1 cellular context compared by ENCODE assay signal in the genomic region with DNA sequence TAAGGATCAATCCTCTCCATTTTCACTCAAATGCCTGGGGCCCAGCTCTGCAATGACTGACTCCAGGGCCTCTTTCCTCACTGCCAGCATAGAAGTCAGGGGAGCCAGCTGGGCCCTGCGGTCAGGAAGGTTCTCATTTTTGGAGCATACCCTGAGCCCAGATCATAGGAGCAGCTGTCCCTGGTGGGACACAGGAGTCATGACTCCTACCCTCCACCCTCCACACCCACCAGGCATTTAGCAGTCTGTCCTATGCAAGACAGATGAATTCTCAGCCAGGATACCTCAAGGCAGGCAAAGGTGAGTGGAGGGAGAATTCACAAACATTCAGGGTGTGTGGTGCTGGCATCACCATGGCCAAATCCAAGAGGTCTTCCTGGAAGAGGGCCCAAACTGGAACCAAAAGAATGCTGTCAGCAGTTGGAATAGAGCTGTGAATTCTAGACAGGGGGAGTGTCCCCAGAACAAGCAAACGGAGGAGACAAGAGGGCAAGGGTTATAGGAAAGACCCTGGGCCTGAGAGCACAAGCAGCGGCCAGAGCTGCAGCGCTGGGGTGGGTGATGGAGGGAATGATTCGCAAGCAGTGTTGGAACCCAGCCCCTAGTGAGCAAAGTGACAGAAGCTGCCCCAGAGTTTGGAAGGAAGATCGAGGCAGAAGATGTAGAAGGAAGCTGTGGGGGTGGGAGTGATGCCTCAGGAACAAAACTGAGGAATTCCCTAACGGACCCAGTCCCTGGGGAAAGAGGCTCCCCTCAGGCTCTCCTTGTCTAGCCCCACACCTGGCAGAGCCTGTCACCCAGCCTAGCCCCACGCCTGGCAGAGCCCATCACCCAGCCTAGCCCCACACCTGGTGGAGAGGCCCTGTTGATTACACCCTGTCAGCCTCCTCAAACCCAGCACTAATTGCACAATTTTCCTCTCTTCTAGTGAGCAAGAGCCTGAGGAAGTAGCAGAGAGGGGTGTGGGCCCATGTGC.
TF ChIP-seq lines count a peak whose summit lies in the region.

No MANE protein-coding gene starts in this region.

TF ChIP-seq in K562, 482 proteins besides CTCF, POLR2A, EP300 and RAD21:
- no peak for TF ChIP-seq GABPA (tag; conservative IDR thresholded peaks at IDR 0.05; ENCODE audit: low read depth)
- TF ChIP-seq POLR2G (IDR thresholded peaks at IDR 0.05; ENCODE audit: low read depth, low read length): 0 out of 2 replicates have a peak, but pooled peaks have one; percentile 31
- no peak for TF ChIP-seq TSC22D4 (tag; IDR thresholded peaks at IDR 0.05)
- no peak for TF ChIP-seq ATF7 (IDR thresholded peaks at IDR 0.05)
- TF ChIP-seq ZFP36 (IDR thresholded peaks at IDR 0.05; ENCODE audit: low read depth, low read length, partially characterized antibody): peak; percentile 85
